ENCODE assay signal across 16 cellular contexts in genomic region chr14:99263564-99264330, GRCh38. TPM values are rescaled to one million over a fixed set of nuclear protein-coding genes. Genes with fewer than 3 reads are reported as not detected.
DNase-seq lines count a peak whose midpoint lies in the region; ATAC-seq and TF ChIP-seq lines count a peak whose summit lies in the region.
"Had no signal": no experiment of that assay in that cellular context is flagged by ENCODE, and none has a peak within 500 bp of the region (broad histone marks: within the 10 kb centered on the region; RNA-seq: fewer than 3 reads in every experiment).

No MANE protein-coding gene starts in this region.

- peak overlapping the region; percentile 92 for H3K4me3 Mint-ChIP-seq in activated naive CD4-positive, alpha-beta T cell treated with anti-CD3 and anti-CD28 coated beads, Interleukin-2, amount 10 ng/mL, durations not matched to agents 7 days and 5 days
- H3K4me3 Mint-ChIP-seq in activated T-helper 17 cell treated with anti-CD3 and anti-CD28 coated beads, Interleukin-2, amount 50 U/mL, for 72 hours = peak overlapping the region; percentile 96

- no peak overlapping the region for H3K9ac ChIP-seq in MM.1S (ENCODE audit: low read length)

- peak overlapping the region; percentile 100 for H3K27ac Mint-ChIP-seq in activated naive CD4-positive, alpha-beta T cell treated with anti-CD3 and anti-CD28 coated beads, Interleukin-2, amount 10 ng/mL, durations not matched to agents 7 days and 5 days
- peak overlapping the region; percentile 99 for H3K27ac Mint-ChIP-seq in activated T-helper 17 cell treated with anti-CD3 and anti-CD28 coated beads, Interleukin-2, amount 50 U/mL, for 72 hours

- H3K79me2 ChIP-seq in MM.1S (ENCODE audit: low read length) = no peaks in the 10 kb centered on the region

- no peaks in the 10 kb centered on the region for H3K9me2 ChIP-seq in MM.1S (replicated peaks; ENCODE audit: insufficient read depth, low read length)

- no peaks in the 10 kb centered on the region for H3K27me3 Mint-ChIP-seq in activated naive CD4-positive, alpha-beta T cell treated with anti-CD3 and anti-CD28 coated beads, Interleukin-2, amount 10 ng/mL, durations not matched to agents 7 days and 5 days
- H3K27me3 Mint-ChIP-seq in activated T-helper 17 cell treated with anti-CD3 and anti-CD28 coated beads, Interleukin-2, amount 50 U/mL, for 72 hours = no peaks in the 10 kb centered on the region

- no peaks in the 10 kb centered on the region for H4K20me1 ChIP-seq in MM.1S (ENCODE audit: insufficient read depth, low read length)

- H3K4me1 ChIP-seq in lower lobe of right lung (peaks cover 5% of the 10 kb centered on the region), upper lobe of right lung (no peaks in the 10 kb centered on the region), MM.1S (ENCODE audit: low read length) (no peaks in the 10 kb centered on the region)
- H3K4me1 ChIP-seq: prostate gland, SJCRH30 had no signal

- no peaks in the 10 kb centered on the region for H3K9me3 Mint-ChIP-seq in activated naive CD4-positive, alpha-beta T cell treated with anti-CD3 and anti-CD28 coated beads, Interleukin-2, amount 10 ng/mL, durations not matched to agents 7 days and 5 days
- H3K9me3 Mint-ChIP-seq in activated T-helper 17 cell treated with anti-CD3 and anti-CD28 coated beads, Interleukin-2, amount 50 U/mL, for 72 hours = no peaks in the 10 kb centered on the region

- H3K36me3 Mint-ChIP-seq in activated naive CD4-positive, alpha-beta T cell treated with anti-CD3 and anti-CD28 coated beads, Interleukin-2, amount 10 ng/mL, durations not matched to agents 7 days and 5 days = peaks cover 86% of the 10 kb centered on the region
- H3K36me3 Mint-ChIP-seq in activated T-helper 17 cell treated with anti-CD3 and anti-CD28 coated beads, Interleukin-2, amount 50 U/mL, for 72 hours (ENCODE audit: low read depth) = peaks cover 100% of the 10 kb centered on the region

- no peak overlapping the region for H3K4me2 ChIP-seq in MM.1S (ENCODE audit: low read depth, low read length)

- ATAC-seq in activated T-helper 17 cell treated with anti-CD3 and anti-CD28 coated beads, Interleukin-2, amount 50 U/mL, for 72 hours (replicated peaks) = no peak
- no peak for ATAC-seq in lower lobe of right lung
- ATAC-seq in upper lobe of right lung = no peak
- ATAC-seq: heart right ventricle had no signal

- H3K36me3 ChIP-seq in lower lobe of right lung = no peaks in the 10 kb centered on the region
- H3K36me3 ChIP-seq in upper lobe of right lung = no peaks in the 10 kb centered on the region
- no peaks in the 10 kb centered on the region for H3K36me3 ChIP-seq in MM.1S (replicated peaks; ENCODE audit: insufficient read depth, low read length)
- H3K36me3 ChIP-seq: heart right ventricle, prostate gland, SJCRH30, tibial nerve had no signal

- peaks cover 63% of the 10 kb centered on the region for H3K27me3 ChIP-seq in lower lobe of right lung (ENCODE audit: low read depth)
- H3K27me3 ChIP-seq in upper lobe of right lung = peaks cover 62% of the 10 kb centered on the region
- H3K27me3 ChIP-seq in MM.1S (replicated peaks; ENCODE audit: insufficient read depth, low read length) = no peaks in the 10 kb centered on the region

- CTCF ChIA-PET in activated naive CD4-positive, alpha-beta T cell treated with anti-CD3 and anti-CD28 coated beads, Interleukin-2, amount 10 ng/mL, durations not matched to agents 7 days and 5 days (lab: Charles Lee) = interaction anchor here (11.2 kb wide), 1 partner anchor 30 kb away, joined by 140 read pairs; no protein-coding TSS in a partner anchor

- H3K27ac ChIP-seq in lower lobe of right lung (peak overlapping the region; percentile 56), upper lobe of right lung (peak overlapping the region; percentile 24), MM.1S (ENCODE audit: low read length) (no peak overlapping the region)
- H3K27ac ChIP-seq: HL-60, prostate gland, SJCRH30 had no signal

- TF ChIP-seq CTCF in lower lobe of right lung (IDR thresholded peaks at IDR 0.05) (no peak), upper lobe of right lung (IDR thresholded peaks at IDR 0.05) (no peak), MM.1S (IDR thresholded peaks at IDR 0.05; ENCODE audit: low read length) (no peak)

- no peak overlapping the region for H3K4me3 ChIP-seq in lower lobe of right lung
- H3K4me3 ChIP-seq in upper lobe of right lung = no peak overlapping the region
- H3K4me3 ChIP-seq in MM.1S (ENCODE audit: low read length) = no peak overlapping the region
- H3K4me3 ChIP-seq: prostate gland, SJCRH30, tibial nerve had no signal

- no peak overlapping the region for H2AFZ ChIP-seq in MM.1S (ENCODE audit: low read length)

- no peaks in the 10 kb centered on the region for H3F3A ChIP-seq in MM.1S (ENCODE audit: insufficient read depth, low read length)

- peaks cover 76% of the 10 kb centered on the region for H3K4me1 Mint-ChIP-seq in activated naive CD4-positive, alpha-beta T cell treated with anti-CD3 and anti-CD28 coated beads, Interleukin-2, amount 10 ng/mL, durations not matched to agents 7 days and 5 days
- H3K4me1 Mint-ChIP-seq in activated T-helper 17 cell treated with anti-CD3 and anti-CD28 coated beads, Interleukin-2, amount 50 U/mL, for 72 hours = peaks cover 48% of the 10 kb centered on the region

- intact Hi-C loops in lower lobe of right lung (cut with DNase I) (no loop called here), upper lobe of right lung (cut with DNase I) (no loop called here)

- H3K9me3 ChIP-seq in lower lobe of right lung (no peaks in the 10 kb centered on the region), upper lobe of right lung (no peaks in the 10 kb centered on the region), MM.1S (replicated peaks; ENCODE audit: insufficient read depth, low read length) (no peaks in the 10 kb centered on the region)
- H3K9me3 ChIP-seq: heart right ventricle, prostate gland, SJCRH30, tibial nerve had no signal

- no peak for DNase-seq in activated naive CD4-positive, alpha-beta T cell treated with anti-CD3 and anti-CD28 coated beads, Interleukin-2, amount 10 ng/mL, durations not matched to agents 7 days and 5 days
- DNase-seq in activated naive CD4-positive, alpha-beta T cell (lab: John Stamatoyannopoulos, UW) = no peak
- no peak for DNase-seq in lower lobe of right lung
- DNase-seq in upper lobe of right lung = no peak
- no peak for DNase-seq in GM03348 (ENCODE audit: low spot score)
- DNase-seq in MM.1S = no peak
- DNase-seq in putamen (ENCODE audit: low spot score) = no peak
- DNase-seq: heart right ventricle, Kasumi-1, NCI-H1436 treated with DMSO at 0.1 percent for 48 hours, NCI-H446 treated with DMSO at 0.1 percent for 48 hours, SJCRH30 had no signal

RNA-seq across cellular contexts. Expression of gene BCL11B, which starts 8.2 kb away (rescaled TPM):
- total RNA-seq in activated T-helper 17 cell treated with anti-CD3 and anti-CD28 coated beads, Interleukin-2, amount 50 U/mL, for 72 hours = 10 to 100 TPM; 51.4 to 52.9 TPM
- total RNA-seq in lower lobe of right lung = 2.3 TPM
- total RNA-seq in upper lobe of right lung = 2.4 TPM

Comparison
In these comparisons a context has a peak if more than half of its experiments do, and no peak if none do; other contexts are left out.
1. RNA of gene BCL11B, which starts 8.2 kb away (total RNA-seq): 51.4 to 52.9 TPM in activated T-helper 17 cell treated with anti-CD3 and anti-CD28 coated beads, Interleukin-2, amount 50 U/mL, for 72 hours; 2.4 TPM in upper lobe of right lung (single experiment) and 2.3 TPM in lower lobe of right lung (single experiment); every median in the first group is over 10 times any median in the second.